In the genomic region with DNA sequence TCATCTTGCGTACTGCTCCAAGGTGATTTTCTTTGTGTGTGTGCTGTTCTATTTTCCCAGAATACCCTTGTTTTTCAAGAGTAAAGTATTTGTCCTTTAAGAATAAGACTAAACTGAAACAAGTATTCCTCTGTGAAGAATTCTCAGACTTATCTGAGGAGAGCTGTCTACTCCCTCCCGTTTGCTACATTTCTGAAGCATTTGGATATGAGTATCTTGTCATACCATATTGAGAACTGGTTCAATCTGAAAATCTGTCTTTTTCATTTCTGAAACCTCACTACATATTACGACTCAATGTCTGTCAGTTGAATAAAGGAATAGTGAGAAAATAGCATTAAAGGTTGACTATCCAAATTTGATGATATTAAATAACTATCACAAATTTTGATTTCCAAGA, we compare ENCODE assay signal across 27 cellular contexts.
"Had no signal": no experiment of that assay in that cellular context is flagged by ENCODE, and none has a peak within 500 bp of the region (broad histone marks: within the 10 kb centered on the region; RNA-seq: fewer than 3 reads in every experiment).

No MANE protein-coding gene starts in this region.

- H3K27me3 Mint-ChIP-seq: progenitor cell of endocrine pancreas had no signal

- H3K27me3 ChIP-seq: neutrophil, pancreas, right lobe of liver, sigmoid colon, stomach, thyroid gland, tibial nerve, upper lobe of left lung, vagina had no signal

- ATAC-seq: naive thymus-derived CD8-positive, alpha-beta T cell; pancreas; psoas muscle; right cardiac atrium; right lobe of liver; stimulated activated effector memory CD8-positive, alpha-beta T cell treated with anti-CD3 and anti-CD28 coated beads, Interleukin-12 subunit alpha, Interleukin-12 subunit beta, amount 100 ng/mL, for 72 hours; stimulated activated naive B cell treated with anti-CD40 and anti-IgM and Interleukin-4, amounts not matched to agents 10 μg/mL and 1 μg/mL and 100 μg/mL, for 72 hours had no signal

- H3K4me1 ChIP-seq: pancreas, psoas muscle, right lobe of liver, stomach, tibial nerve, upper lobe of left lung, vagina had no signal

- H3K9me3 ChIP-seq: neutrophil, pancreas, psoas muscle, right lobe of liver, sigmoid colon, stomach, thoracic aorta, thyroid gland, tibial nerve, upper lobe of left lung, vagina had no signal

- H3K4me3 Mint-ChIP-seq: naive thymus-derived CD8-positive, alpha-beta T cell; nephron; stimulated activated effector memory CD8-positive, alpha-beta T cell treated with anti-CD3 and anti-CD28 coated beads, Interleukin-12 subunit alpha, Interleukin-12 subunit beta, amount 100 ng/mL, for 72 hours; stimulated activated naive B cell treated with anti-CD40 and anti-IgM and Interleukin-4, amounts not matched to agents 10 μg/mL and 1 μg/mL and 100 μg/mL, for 72 hours; stimulated activated naive CD8-positive, alpha-beta T cell treated with anti-CD3 and anti-CD28 coated beads, Interleukin-15, Interleukin-2, amounts not matched to agents 100 ng/mL and 50 ng/mL, for 24 hours had no signal

- H3K4me1 Mint-ChIP-seq: naive thymus-derived CD8-positive, alpha-beta T cell; nephron; stimulated activated effector memory CD8-positive, alpha-beta T cell treated with anti-CD3 and anti-CD28 coated beads, Interleukin-12 subunit alpha, Interleukin-12 subunit beta, amount 100 ng/mL, for 72 hours; stimulated activated naive B cell treated with anti-CD40 and anti-IgM and Interleukin-4, amounts not matched to agents 10 μg/mL and 1 μg/mL and 100 μg/mL, for 72 hours had no signal

- H3K36me3 ChIP-seq: neutrophil, pancreas, right lobe of liver, sigmoid colon, stomach, thoracic aorta, thyroid gland, tibial nerve, upper lobe of left lung, vagina had no signal

- H3K27ac Mint-ChIP-seq: naive thymus-derived CD8-positive, alpha-beta T cell; nephron; progenitor cell of endocrine pancreas; stimulated activated effector memory CD8-positive, alpha-beta T cell treated with anti-CD3 and anti-CD28 coated beads, Interleukin-12 subunit alpha, Interleukin-12 subunit beta, amount 100 ng/mL, for 72 hours; stimulated activated naive B cell treated with anti-CD40 and anti-IgM and Interleukin-4, amounts not matched to agents 10 μg/mL and 1 μg/mL and 100 μg/mL, for 72 hours; stimulated activated naive CD8-positive, alpha-beta T cell treated with anti-CD3 and anti-CD28 coated beads, Interleukin-15, Interleukin-2, amounts not matched to agents 100 ng/mL and 50 ng/mL, for 24 hours had no signal

- H3K27ac ChIP-seq: neutrophil, pancreas, psoas muscle, right lobe of liver, stomach, thoracic aorta, thyroid gland, tibial nerve, upper lobe of left lung, vagina had no signal

- H3K4me3 ChIP-seq: pancreas, psoas muscle, right lobe of liver, sigmoid colon, stomach, thoracic aorta, thyroid gland, tibial nerve, upper lobe of left lung, vagina had no signal

- DNase-seq: naive thymus-derived CD8-positive, alpha-beta T cell; nucleus accumbens; pancreas; psoas muscle; right cardiac atrium; right lobe of liver; sigmoid colon; small intestine; stimulated activated CD4-positive, alpha-beta T cell treated with anti-CD3 and anti-CD28 coated beads, Interleukin-15, amount 100 ng/mL, for 24 hours; stimulated activated CD4-positive, alpha-beta T cell treated with anti-CD3 and anti-CD28 coated beads, Interleukin-2, amount 100 ng/mL, for 24 hours; stimulated activated CD4-positive, alpha-beta T cell treated with anti-CD3 and anti-CD28 coated beads, Interleukin-2, amount 100 ng/mL, for 48 hours; stimulated activated CD4-positive, alpha-beta T cell treated with anti-CD3 and anti-CD28 coated beads, Interleukin-4, amount 100 ng/mL, for 24 hours; stimulated activated naive B cell treated with anti-CD40 and anti-IgM and Interleukin-4, amounts not matched to agents 10 μg/mL and 1 μg/mL and 100 μg/mL, for 72 hours; stimulated activated naive CD4-positive, alpha-beta T cell treated with Interleukin-2 at 50 U/mL for 16 hours; stomach; thyroid gland; trophoblast cell; upper lobe of left lung had no signal

- FAIRE-seq: small intestine, urothelium cell line had no signal

- H3K9me3 Mint-ChIP-seq: stimulated activated naive CD8-positive, alpha-beta T cell treated with anti-CD3 and anti-CD28 coated beads, Interleukin-15, Interleukin-2, amounts not matched to agents 100 ng/mL and 50 ng/mL, for 24 hours had no signal

- H3K36me3 Mint-ChIP-seq: naive thymus-derived CD8-positive, alpha-beta T cell; stimulated activated effector memory CD8-positive, alpha-beta T cell treated with anti-CD3 and anti-CD28 coated beads, Interleukin-12 subunit alpha, Interleukin-12 subunit beta, amount 100 ng/mL, for 72 hours had no signal
